8 cellular contexts compared by ENCODE assay signal in the genomic region with DNA sequence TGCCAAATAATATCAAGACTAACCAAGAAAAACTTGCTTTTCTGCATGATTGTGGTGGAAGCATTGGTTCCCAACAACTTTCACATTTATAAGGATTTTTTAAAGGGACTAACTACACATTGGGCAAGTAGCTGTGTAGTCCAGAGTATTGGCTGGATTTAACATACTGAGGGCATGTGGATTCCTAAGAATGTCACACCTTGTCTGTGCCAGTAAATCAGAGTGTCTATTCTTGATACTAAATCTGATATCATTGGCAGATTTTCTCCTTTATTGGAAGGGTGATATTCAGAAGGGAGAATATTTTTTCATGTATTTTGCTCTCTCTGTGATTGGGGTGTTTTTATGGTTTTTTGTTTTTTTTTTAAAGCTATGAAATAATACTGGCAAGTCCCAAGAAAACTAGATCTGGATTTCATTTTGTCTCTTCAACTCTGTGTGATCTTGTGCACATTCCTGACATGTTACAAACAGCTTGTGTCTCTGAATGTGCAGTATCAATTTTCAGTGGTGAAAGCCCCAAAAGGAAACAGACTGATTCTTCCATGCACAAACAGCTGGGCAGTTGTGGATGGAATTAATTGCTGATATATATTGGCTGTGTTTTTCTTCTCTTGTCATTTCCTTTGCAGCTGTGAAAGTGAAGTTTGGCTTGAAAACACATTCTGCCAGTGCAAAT.
DNase-seq lines count a peak whose midpoint lies in the region; ATAC-seq and TF ChIP-seq lines count a peak whose summit lies in the region.

No MANE protein-coding gene starts in this region.

- CTCF ChIA-PET in activated B cell treated with CpG ODN at 0.5 μM for 24 hours (lab: Charles Lee) = interaction anchor here (0.6 to 1.2 kb wide), 2 partner anchors 191 to 205 kb away, joined by 3 read pairs; no protein-coding TSS in a partner anchor

- intact Hi-C loops in activated B cell treated with CpG ODN at 0.5 μM for 24 hours (cut with micrococcal nuclease) (loop anchor here (5.0 kb wide), 2 partner anchors 137 to 152 kb away; no protein-coding TSS in a partner anchor), spleen (cut with DNase I; ENCODE audit: low total_unique reads) (no loop called here), body of pancreas (cut with DNase I) (no loop called here)

- TF ChIP-seq POLR2A in spleen (IDR thresholded peaks at IDR 0.05) = no peak
- TF ChIP-seq POLR2A in body of pancreas (IDR thresholded peaks at IDR 0.05) = no peak

- ATAC-seq in activated B cell treated with CpG ODN at 0.5 μM for 24 hours (ENCODE audit: low read depth) (no peak), foreskin keratinocyte (peak; percentile 45), body of pancreas (no peak), GM18498 (IDR thresholded peaks at IDR 0.05; ENCODE audit: unreplicated experiment) (no peak), GM18519 (IDR thresholded peaks at IDR 0.05; ENCODE audit: low FRiP score, unreplicated experiment) (no peak), GM18502 (IDR thresholded peaks at IDR 0.05; ENCODE audit: poor library complexity, unreplicated experiment) (no peak)

- peak overlapping the region in 1 of 8 donors; percentile 55 for H3K4me3 ChIP-seq in spleen
- H3K4me3 ChIP-seq in body of pancreas = no peak overlapping the region

- TF ChIP-seq CTCF in activated B cell treated with CpG ODN at 0.5 μM for 24 hours (IDR thresholded peaks at IDR 0.05) (no peak), foreskin keratinocyte (conservative IDR thresholded peaks at IDR 0.05) (no peak), spleen (IDR thresholded peaks at IDR 0.05 in 8 of 11, conservative IDR thresholded peaks at IDR 0.05 in 3 of 11) (no peak), body of pancreas (IDR thresholded peaks at IDR 0.05) (no peak)

- H3K4me1 Mint-ChIP-seq in activated B cell treated with CpG ODN at 0.5 μM for 24 hours = peaks cover 84% of the 10 kb centered on the region

- H3K4me1 ChIP-seq in foreskin keratinocyte = peaks cover 22% of the 10 kb centered on the region
- peaks cover 32 to 100% (median 87%) of the 10 kb centered on the region in 6 donors for H3K4me1 ChIP-seq in spleen
- H3K4me1 ChIP-seq in body of pancreas = peaks cover 39% of the 10 kb centered on the region

- peak overlapping the region; percentile 88 for H3K27ac Mint-ChIP-seq in activated B cell treated with CpG ODN at 0.5 μM for 24 hours

- DNase-seq in H4 (ENCODE audit: low spot score) (peak; percentile 59), activated B cell treated with CpG ODN at 0.5 μM for 24 hours (no peak), foreskin keratinocyte (peak; percentile 20 to 53), spleen (no peak), body of pancreas (no peak)

- peaks cover 6% of the 10 kb centered on the region for H3K36me3 Mint-ChIP-seq in activated B cell treated with CpG ODN at 0.5 μM for 24 hours (ENCODE audit: low read depth)

- peaks cover 6% of the 10 kb centered on the region for H3K9me3 Mint-ChIP-seq in activated B cell treated with CpG ODN at 0.5 μM for 24 hours

- no peak overlapping the region for H3K27ac ChIP-seq in foreskin keratinocyte
- peak overlapping the region; percentile 10 to 93 (median 90) for H3K27ac ChIP-seq in spleen
- peak overlapping the region in 1 of 4 donors; percentile 76 for H3K27ac ChIP-seq in body of pancreas

- POLR2A ChIA-PET in activated B cell treated with CpG ODN at 0.5 μM for 24 hours (lab: Charles Lee) = interaction anchor here (0.7 to 6.0 kb wide), 5 partner anchors 15 to 792 kb away, joined by 3 to 71 read pairs (median 3); a partner anchor contains a TSS

- H3K9me3 ChIP-seq in spleen = no peaks in the 10 kb centered on the region
- H3K9me3 ChIP-seq in body of pancreas = no peaks in the 10 kb centered on the region

- H3K4me3 Mint-ChIP-seq in activated B cell treated with CpG ODN at 0.5 μM for 24 hours = peak overlapping the region; percentile 29

- H3K27me3 ChIP-seq in foreskin keratinocyte (no peaks in the 10 kb centered on the region), spleen (replicated peaks in 1 of 7) (no peaks in the 10 kb centered on the region), body of pancreas (no peaks in the 10 kb centered on the region)

- H3K36me3 ChIP-seq in spleen (no peaks in the 10 kb centered on the region), body of pancreas (replicated peaks in 1 of 2; ENCODE audit: insufficient read depth in 1 of 2, low read depth in 2 of 2) (no peaks in the 10 kb centered on the region)

- H3K27me3 Mint-ChIP-seq in activated B cell treated with CpG ODN at 0.5 μM for 24 hours = no peaks in the 10 kb centered on the region

Comparison
In these comparisons a context has a peak if more than half of its experiments do, and no peak if none do; other contexts are left out.
1. DNase-seq: peak in H4 (single experiment) and foreskin keratinocyte (2 of 2); none in activated B cell treated with CpG ODN at 0.5 μM for 24 hours (single experiment), spleen (single experiment) and body of pancreas (0 of 4).